20 cellular contexts compared by ENCODE assay signal in the genomic region with DNA sequence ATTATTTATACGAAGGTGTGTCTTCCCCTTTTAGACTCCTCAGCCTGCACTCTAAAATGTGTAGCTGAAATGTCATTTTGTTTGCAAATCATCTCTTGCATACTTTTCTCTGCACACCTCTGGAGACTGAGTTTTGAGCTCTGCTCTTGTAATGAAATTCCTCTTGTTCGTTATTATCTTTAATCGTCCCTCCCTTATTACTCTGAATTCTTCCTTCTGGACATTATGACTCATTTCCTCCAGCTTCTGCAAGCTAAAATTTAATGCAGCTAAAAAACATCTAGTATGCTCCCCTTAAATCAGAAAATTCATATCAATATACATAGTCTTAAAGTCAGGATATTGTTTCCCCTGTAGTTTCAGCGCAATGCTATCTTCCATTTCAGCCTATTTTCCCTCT. TPM values are rescaled to one million over a fixed set of nuclear protein-coding genes. Genes with fewer than 3 reads are reported as not detected.
"Had no signal": no experiment of that assay in that cellular context is flagged by ENCODE, and none has a peak within 500 bp of the region (broad histone marks: within the 10 kb centered on the region; RNA-seq: fewer than 3 reads in every experiment).

No MANE protein-coding gene starts in this region.

- H3K36me3 Mint-ChIP-seq: brain; immature natural killer cell; stimulated activated naive B cell treated with anti-CD40 and anti-IgM and Interleukin-4, amounts not matched to agents 10 μg/mL and 1 μg/mL and 100 μg/mL, for 72 hours had no signal

- H3K36me3 ChIP-seq: transverse colon had no signal

- DNase-seq: activated effector memory CD4-positive, alpha-beta T cell treated with Interleukin-2 at 50 U/mL for 16 hours; activated T-cell treated with anti-CD3 and anti-CD28 coated beads, Interleukin-2, amount 50 U/mL, for 1 hour; amygdala; cerebellar nuclear complex; immature natural killer cell; left colon; naive thymus-derived CD4-positive, alpha-beta T cell; posterior cingulate gyrus; right cardiac atrium; small intestine; stimulated activated naive B cell treated with anti-CD40 and anti-IgM and Interleukin-4, amounts not matched to agents 10 μg/mL and 1 μg/mL and 100 μg/mL, for 72 hours; substantia nigra; transverse colon had no signal

- H3K4me1 Mint-ChIP-seq: activated naive CD4-positive, alpha-beta T cell treated with anti-CD3 and anti-CD28 coated beads, Interleukin-2, amount 50 U/mL, for 24 hours; immature natural killer cell; naive thymus-derived CD4-positive, alpha-beta T cell; stimulated activated naive B cell treated with anti-CD40 and anti-IgM and Interleukin-4, amounts not matched to agents 10 μg/mL and 1 μg/mL and 100 μg/mL, for 72 hours had no signal

- H3K9me3 ChIP-seq: transverse colon had no signal

- H3K4me3 Mint-ChIP-seq: activated naive CD4-positive, alpha-beta T cell treated with anti-CD3 and anti-CD28 coated beads, Interleukin-2, amount 50 U/mL, for 24 hours; brain; dendritic cell treated with granulocyte-macrophage colony-stimulating factor and Interleukin-4, amounts not matched to agents 40 ng/mL and 50 ng/mL, for 4 days; immature natural killer cell; naive thymus-derived CD4-positive, alpha-beta T cell; stimulated activated naive B cell treated with anti-CD40 and anti-IgM and Interleukin-4, amounts not matched to agents 10 μg/mL and 1 μg/mL and 100 μg/mL, for 72 hours; T-helper 2 cell treated with Interferon-gamma antibody and Interleukin-4, amounts not matched to agents 5 μg/mL and 100 μg/mL, for 36 hours had no signal

- H3K27ac ChIP-seq: transverse colon had no signal

- ATAC-seq: esophagus mucosa; left colon; naive thymus-derived CD4-positive, alpha-beta T cell; right cardiac atrium; stimulated activated naive B cell treated with anti-CD40 and anti-IgM and Interleukin-4, amounts not matched to agents 10 μg/mL and 1 μg/mL and 100 μg/mL, for 72 hours had no signal

- H3K4me3 ChIP-seq: lung, transverse colon had no signal

- H3K9me3 Mint-ChIP-seq: dendritic cell treated with granulocyte-macrophage colony-stimulating factor and Interleukin-4, amounts not matched to agents 40 ng/mL and 50 ng/mL, for 4 days; T-helper 2 cell treated with Interferon-gamma antibody and Interleukin-4, amounts not matched to agents 5 μg/mL and 100 μg/mL, for 36 hours had no signal

- H3K27ac Mint-ChIP-seq: activated naive CD4-positive, alpha-beta T cell treated with anti-CD3 and anti-CD28 coated beads, Interleukin-2, amount 50 U/mL, for 24 hours; brain; dendritic cell treated with granulocyte-macrophage colony-stimulating factor and Interleukin-4, amounts not matched to agents 40 ng/mL and 50 ng/mL, for 4 days; immature natural killer cell; naive thymus-derived CD4-positive, alpha-beta T cell; stimulated activated naive B cell treated with anti-CD40 and anti-IgM and Interleukin-4, amounts not matched to agents 10 μg/mL and 1 μg/mL and 100 μg/mL, for 72 hours; T-helper 2 cell treated with Interferon-gamma antibody and Interleukin-4, amounts not matched to agents 5 μg/mL and 100 μg/mL, for 36 hours had no signal

RNA-seq across cellular contexts. Expression of gene ISL1, which starts 13.5 kb away (rescaled TPM):
- total RNA-seq: esophagus mucosa; mononuclear cell; naive thymus-derived CD4-positive, alpha-beta T cell; right cardiac atrium had no signal
- polyA plus RNA-seq: immature natural killer cell; naive thymus-derived CD4-positive, alpha-beta T cell; right cardiac atrium had no signal
